20 cellular contexts compared by ENCODE assay signal in genomic region chrX:111492085-111492484, GRCh38. TPM values are rescaled to one million over a fixed set of nuclear protein-coding genes. Genes with fewer than 3 reads are reported as not detected.
"Had no signal": no experiment of that assay in that cellular context is flagged by ENCODE, and none has a peak within 500 bp of the region (broad histone marks: within the 10 kb centered on the region; RNA-seq: fewer than 3 reads in every experiment).

No MANE protein-coding gene starts in this region.

- H3K27me3 Mint-ChIP-seq: activated CD4-positive, alpha-beta T cell treated with anti-CD3 and anti-CD28 coated beads, Interleukin-2, amount 10 ng/mL, durations not matched to agents 24 days and 14 days; activated naive CD8-positive, alpha-beta T cell treated with anti-CD3 and anti-CD28 coated beads for 36 hours; central memory CD8-positive, alpha-beta T cell had no signal

- H3K4me3 Mint-ChIP-seq: activated CD4-positive, alpha-beta T cell treated with anti-CD3 and anti-CD28 coated beads, Interleukin-2, amount 10 ng/mL, durations not matched to agents 24 days and 14 days; activated naive CD8-positive, alpha-beta T cell treated with anti-CD3 and anti-CD28 coated beads for 36 hours; central memory CD8-positive, alpha-beta T cell; nephron had no signal

- DNase-seq: activated CD4-positive, alpha-beta T cell treated with anti-CD3 and anti-CD28 coated beads, Interleukin-2, amount 10 ng/mL, durations not matched to agents 24 days and 14 days; activated CD4-positive, CD25-positive, alpha-beta regulatory T cell; activated CD8-positive, alpha-beta memory T cell treated with anti-CD3 and anti-CD28 coated beads, Interleukin-2, amount 50 U/mL, for 48 hours; activated gamma-delta T cell treated with Interleukin-2 at 50 U/mL for 16 hours; activated naive CD8-positive, alpha-beta T cell treated with anti-CD3 and anti-CD28 coated beads for 36 hours; brain microvascular endothelial cell; cortex of kidney; effector CD4-positive, alpha-beta T cell; hypothalamus; nucleus accumbens; stimulated activated CD4-positive, alpha-beta T cell treated with anti-CD3 and anti-CD28 coated beads, Interleukin-2, amount 100 ng/mL, for 48 hours; stimulated activated naive CD4-positive, alpha-beta T cell; tibial artery; uterus had no signal

- H3K36me3 Mint-ChIP-seq: activated naive CD8-positive, alpha-beta T cell treated with anti-CD3 and anti-CD28 coated beads for 36 hours had no signal

- H3K4me1 Mint-ChIP-seq: activated CD4-positive, alpha-beta T cell treated with anti-CD3 and anti-CD28 coated beads, Interleukin-2, amount 10 ng/mL, durations not matched to agents 24 days and 14 days; activated naive CD8-positive, alpha-beta T cell treated with anti-CD3 and anti-CD28 coated beads for 36 hours; central memory CD8-positive, alpha-beta T cell had no signal

- H3K9me3 Mint-ChIP-seq: activated CD4-positive, alpha-beta T cell treated with anti-CD3 and anti-CD28 coated beads, Interleukin-2, amount 10 ng/mL, durations not matched to agents 24 days and 14 days; activated naive CD8-positive, alpha-beta T cell treated with anti-CD3 and anti-CD28 coated beads for 36 hours; central memory CD8-positive, alpha-beta T cell had no signal

- H3K27ac Mint-ChIP-seq: activated CD4-positive, alpha-beta T cell treated with anti-CD3 and anti-CD28 coated beads, Interleukin-2, amount 10 ng/mL, durations not matched to agents 24 days and 14 days; activated naive CD8-positive, alpha-beta T cell treated with anti-CD3 and anti-CD28 coated beads for 36 hours; nephron had no signal

RNA-seq across cellular contexts. Expression of gene SERTM2, which starts 19.4 kb away (rescaled TPM):
- total RNA-seq: activated CD4-positive, alpha-beta T cell treated with anti-CD3 and anti-CD28 coated beads, Interleukin-2, amount 10 ng/mL, durations not matched to agents 24 days and 14 days; activated naive CD8-positive, alpha-beta T cell treated with anti-CD3 and anti-CD28 coated beads for 36 hours; esophagus muscularis mucosa; glomerular endothelial cell; kidney epithelial cell; subcutaneous adipose tissue had no signal
